In genomic region chr7:4527988-4528641, GRCh38 we compare ENCODE assay signal across 25 cellular contexts.
"Had no signal": no experiment of that assay in that cellular context is flagged by ENCODE, and none has a peak within 500 bp of the region (broad histone marks: within the 10 kb centered on the region; RNA-seq: fewer than 3 reads in every experiment).

No MANE protein-coding gene starts in this region.

- H3K27ac ChIP-seq: adrenal gland had no signal

- H3K27me3 ChIP-seq: adrenal gland had no signal

- H3K27ac Mint-ChIP-seq: activated CD8-positive, alpha-beta T cell treated with anti-CD3 and anti-CD28 coated beads, Interleukin-2, amount 10 ng/mL, durations not matched to agents 7 days and 5 days; activated naive CD8-positive, alpha-beta T cell treated with anti-CD3 and anti-CD28 coated beads, Interleukin-2, amount 10 ng/mL, durations not matched to agents 7 days and 5 days; T-helper 1 cell treated with Interleukin-12 subunit alpha and Interleukin-12 subunit beta and Interleukin-4 antibody, amounts not matched to agents 30 μg/mL and 1 μg/mL, for 36 hours; WTC11 had no signal

- ATAC-seq: activated CD8-positive, alpha-beta T cell treated with anti-CD3 and anti-CD28 coated beads, Interleukin-2, amount 10 ng/mL, durations not matched to agents 7 days and 5 days; Panc1; WTC11 had no signal

- H3K9me3 ChIP-seq: adrenal gland had no signal

- H3K4me3 ChIP-seq: adrenal gland had no signal

- H3K36me3 Mint-ChIP-seq: activated naive CD8-positive, alpha-beta T cell treated with anti-CD3 and anti-CD28 coated beads, Interleukin-2, amount 10 ng/mL, durations not matched to agents 7 days and 5 days; WTC11 had no signal

- H3K4me1 ChIP-seq: adrenal gland had no signal

- DNase-seq: activated CD4-positive, alpha-beta T cell treated with anti-CD3 and anti-CD28 coated beads for 48 hours; activated CD4-positive, alpha-beta T cell treated with anti-CD3 and anti-CD28 coated beads, Interleukin-2, amount 50 U/mL, for 4 hours; activated CD4-positive, CD25-positive, alpha-beta regulatory T cell treated with anti-CD3 and anti-CD28 coated beads, Interleukin-2, amount 50 U/mL, for 72 hours; activated CD8-positive, alpha-beta memory T cell treated with anti-CD3 and anti-CD28 coated beads, Interleukin-2, amount 50 U/mL, for 48 hours; activated CD8-positive, alpha-beta T cell treated with anti-CD3 and anti-CD28 coated beads, Interleukin-2, amount 10 ng/mL, durations not matched to agents 7 days and 5 days; activated naive CD4-positive, alpha-beta T cell treated with anti-CD3 and anti-CD28 coated beads, Interleukin-2, amount 50 U/mL, for 16 hours; activated naive CD8-positive, alpha-beta T cell treated with anti-CD3 and anti-CD28 coated beads, Interleukin-2, amount 10 ng/mL, durations not matched to agents 7 days and 5 days; activated T-cell treated with anti-CD3 and anti-CD28 coated beads, Interleukin-2, amount 50 U/mL, for 1 hour; anterior cingulate cortex; caudate nucleus; MM.1S; NCI-H1105; NCI-H1436; NCI-H1694 treated with DMSO at 0.1 percent for 48 hours; NCI-H2029 treated with DMSO at 0.1 percent for 48 hours; NCI-H510A treated with DMSO at 0.1 percent for 48 hours; NCI-H69; NK-92 treated with Interleukin-12 subunit alpha and Interleukin-12 subunit beta, amount 100 ng/mL, for 24 hours; OCI-M1; SHP77; T-helper 9 cell had no signal

- H3K9me3 Mint-ChIP-seq: activated naive CD8-positive, alpha-beta T cell treated with anti-CD3 and anti-CD28 coated beads, Interleukin-2, amount 10 ng/mL, durations not matched to agents 7 days and 5 days; T-helper 1 cell treated with Interleukin-12 subunit alpha and Interleukin-12 subunit beta and Interleukin-4 antibody, amounts not matched to agents 30 μg/mL and 1 μg/mL, for 36 hours had no signal

- H3K4me3 Mint-ChIP-seq: activated CD8-positive, alpha-beta T cell treated with anti-CD3 and anti-CD28 coated beads, Interleukin-2, amount 10 ng/mL, durations not matched to agents 7 days and 5 days; activated naive CD8-positive, alpha-beta T cell treated with anti-CD3 and anti-CD28 coated beads, Interleukin-2, amount 10 ng/mL, durations not matched to agents 7 days and 5 days; T-helper 1 cell treated with Interleukin-12 subunit alpha and Interleukin-12 subunit beta and Interleukin-4 antibody, amounts not matched to agents 30 μg/mL and 1 μg/mL, for 36 hours; WTC11 had no signal

- H3K36me3 ChIP-seq: adrenal gland had no signal

- H3K4me1 Mint-ChIP-seq: activated naive CD8-positive, alpha-beta T cell treated with anti-CD3 and anti-CD28 coated beads, Interleukin-2, amount 10 ng/mL, durations not matched to agents 7 days and 5 days had no signal
